ENCODE assay signal across 8 cellular contexts in the genomic region with DNA sequence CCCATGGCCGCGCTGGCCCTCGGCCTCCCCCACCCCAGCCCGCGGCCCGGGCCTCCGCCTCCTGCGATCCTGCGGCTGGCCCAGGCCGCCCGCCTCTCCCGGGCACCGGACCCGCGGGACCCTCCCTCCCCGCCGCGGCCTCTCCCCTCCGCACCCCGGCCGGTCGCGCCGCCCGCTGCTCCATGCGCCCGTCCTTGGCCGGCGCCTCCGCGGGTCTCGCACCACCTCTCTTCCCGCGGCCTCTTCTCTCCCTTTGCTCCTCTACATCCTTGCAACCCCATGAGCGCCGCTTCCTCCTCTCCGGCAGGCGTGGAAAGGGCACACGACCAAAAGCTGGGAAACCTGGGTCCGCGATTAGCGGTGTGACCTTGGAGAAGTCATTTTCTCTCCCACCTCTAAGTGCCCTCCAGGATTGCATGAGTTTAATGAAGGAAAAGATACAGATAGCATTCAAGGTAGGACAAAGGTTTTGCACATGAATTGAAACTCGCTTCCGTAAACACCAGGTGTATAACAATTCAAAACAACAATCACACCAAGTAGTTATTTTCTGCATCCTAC. TPM values are rescaled to one million over a fixed set of nuclear protein-coding genes. Genes with fewer than 3 reads are reported as not detected.
DNase-seq lines count a peak whose midpoint lies in the region; ATAC-seq and TF ChIP-seq lines count a peak whose summit lies in the region.

No MANE protein-coding gene starts in this region.

- H3K9me3 ChIP-seq in CD8-positive, alpha-beta T cell (ENCODE audit: low read length) = no peaks in the 10 kb centered on the region
- H3K9me3 ChIP-seq in Peyer's patch (no peaks in the 10 kb centered on the region), hepatocyte (ENCODE audit: low read depth) (no peaks in the 10 kb centered on the region)

- no peak overlapping the region for H3K4me3 ChIP-seq in CD8-positive, alpha-beta T cell (ENCODE audit: low read depth, low read length)
- peak overlapping the region; percentile 92 to 100 (median 98) for H3K4me3 ChIP-seq in Peyer's patch
- peak overlapping the region; percentile 100 for H3K4me3 ChIP-seq in hepatocyte

- H3K9me3 Mint-ChIP-seq in CD8-positive, alpha-beta T cell = peaks cover 3% of the 10 kb centered on the region

- peaks cover 10% of the 10 kb centered on the region for H3K36me3 Mint-ChIP-seq in CD8-positive, alpha-beta T cell

- H3K4me1 ChIP-seq in CD8-positive, alpha-beta T cell (ENCODE audit: insufficient read depth, low read length) = peaks cover 14% of the 10 kb centered on the region
- H3K4me1 ChIP-seq in Peyer's patch = peaks cover 0 to 11% (median 0%) of the 10 kb centered on the region in 4 donors
- H3K4me1 ChIP-seq in hepatocyte (ENCODE audit: insufficient read depth) = peaks cover 10% of the 10 kb centered on the region

- no peak for TF ChIP-seq POLR2A in Peyer's patch (IDR thresholded peaks at IDR 0.05)

- POLR2A ChIA-PET in CD8-positive, alpha-beta T cell (lab: Charles Lee) = interaction anchor here (1.7 to 2.0 kb wide), 3 partner anchors 37 to 376 kb away, joined by 4 to 11 read pairs (median 4); no protein-coding TSS in a partner anchor

- H3K27me3 Mint-ChIP-seq in CD8-positive, alpha-beta T cell (ENCODE audit: low read depth) = no peaks in the 10 kb centered on the region

- peak overlapping the region; percentile 73 for H2AFZ ChIP-seq in hepatocyte

- no peaks in the 10 kb centered on the region for H3K9me2 ChIP-seq in hepatocyte (replicated peaks; ENCODE audit: insufficient read depth)

- peak overlapping the region; percentile 95 for H3K27ac Mint-ChIP-seq in CD8-positive, alpha-beta T cell

- H3K27me3 ChIP-seq in CD8-positive, alpha-beta T cell (ENCODE audit: insufficient read depth, low read length) = no peaks in the 10 kb centered on the region
- H3K27me3 ChIP-seq in Peyer's patch (no peaks in the 10 kb centered on the region), hepatocyte (no peaks in the 10 kb centered on the region)

- DNase-seq in CD8-positive, alpha-beta T cell = peak in 4 of 7 experiments; percentile 1 to 59 (median 25)
- peak; percentile 40 for DNase-seq in HPDE6-E6E7 (ENCODE audit: extremely low spot score)
- DNase-seq in Peyer's patch = peak; percentile 44 to 73 (median 65)
- peak in 35 of 58 donors; percentile 3 to 70 (median 38) for DNase-seq in anterior cingulate cortex (lab: John Stamatoyannopoulos, UW)
- peak; percentile 73 for DNase-seq in hepatocyte (ENCODE audit: low spot score)
- DNase-seq in renal cortical epithelial cell (ENCODE audit: low read depth) = peak; percentile 41
- DNase-seq in OCI-M2 (lab: John Stamatoyannopoulos, UW; ENCODE audit: unreplicated experiment) = no peak

- no peak for TF ChIP-seq CTCF in CD8-positive, alpha-beta T cell (IDR thresholded peaks at IDR 0.05)
- TF ChIP-seq CTCF in Peyer's patch (IDR thresholded peaks at IDR 0.05) (peak in 1 of 6 experiments; percentile 15), hepatocyte (IDR thresholded peaks at IDR 0.05; ENCODE audit: poor library complexity) (no peak)

- H4K20me1 ChIP-seq in hepatocyte (ENCODE audit: insufficient read depth, poor library complexity, severe bottlenecking) = peaks cover 12% of the 10 kb centered on the region

- WGBS in hepatocyte (ENCODE audit: low lambda C conversion rate, missing lambda C conversion rate) = 10% methylated on average over 19 of the region's 44 CpGs

- intact Hi-C loops in CD8-positive, alpha-beta T cell (cut with DNase I, micrococcal nuclease) = loop anchor here (1.0 to 10.0 kb wide), 8 partner anchors 36 to 896 kb away; partner anchors contain the start of genes NAMPT (in 1 of the 2), PUS7 (in 1 of the 2) and RINT1 (in 1 of the 2)

- CTCF ChIA-PET in CD8-positive, alpha-beta T cell (lab: Charles Lee) = interaction anchor here (0.7 kb wide), 1 partner anchor 125 kb away, joined by 3 read pairs; no protein-coding TSS in a partner anchor

- no peak for ATAC-seq in CD8-positive, alpha-beta T cell
- ATAC-seq in GM19463 (IDR thresholded peaks at IDR 0.05; ENCODE audit: unreplicated experiment) = peak; percentile 26

- peak overlapping the region; percentile 20 for H3K27ac ChIP-seq in CD8-positive, alpha-beta T cell (ENCODE audit: low read depth, low read length)
- H3K27ac ChIP-seq in Peyer's patch = peak overlapping the region in 3 of 4 donors; percentile 79 to 89 (median 80)
- peak overlapping the region; percentile 69 for H3K27ac ChIP-seq in hepatocyte

- peaks cover 35% of the 10 kb centered on the region for H3K4me1 Mint-ChIP-seq in CD8-positive, alpha-beta T cell (ENCODE audit: low read depth)

- H3K4me2 ChIP-seq in hepatocyte = peak overlapping the region; percentile 83

- H3K36me3 ChIP-seq in CD8-positive, alpha-beta T cell (ENCODE audit: insufficient read depth, low read length) = no peaks in the 10 kb centered on the region
- H3K36me3 ChIP-seq in Peyer's patch (no peaks in the 10 kb centered on the region), hepatocyte (replicated peaks; ENCODE audit: insufficient read depth, low read depth) (no peaks in the 10 kb centered on the region)

- peak overlapping the region; percentile 95 for H3K4me3 Mint-ChIP-seq in CD8-positive, alpha-beta T cell

- H3K79me2 ChIP-seq in hepatocyte = peaks cover 33% of the 10 kb centered on the region

RNA-seq across cellular contexts. Expression of gene SRPK2, which starts 0.4 kb away (rescaled TPM):
- 10 to 100 TPM; 29.2 to 29.7 TPM for total RNA-seq in CD8-positive, alpha-beta T cell
- total RNA-seq in Peyer's patch = 10 to 100 TPM; 25.7 to 96.6 (median 33.6) TPM
- total RNA-seq in hepatocyte = 31.1 and 46.1 TPM in 2 replicates
- polyA plus RNA-seq in hepatocyte = 41.4 and 45.1 TPM in 2 replicates
- 42.4 and 79.5 TPM in 2 replicates for total RNA-seq in renal cortical epithelial cell

Comparison
In these comparisons a context has a peak if more than half of its experiments do, and no peak if none do; other contexts are left out.
1. H3K27ac ChIP-seq: peak in every context shown above with its lines; median percentile 80 in Peyer's patch; 69 in hepatocyte; 20 in CD8-positive, alpha-beta T cell.